8 cellular contexts compared by ENCODE assay signal in the genomic region with DNA sequence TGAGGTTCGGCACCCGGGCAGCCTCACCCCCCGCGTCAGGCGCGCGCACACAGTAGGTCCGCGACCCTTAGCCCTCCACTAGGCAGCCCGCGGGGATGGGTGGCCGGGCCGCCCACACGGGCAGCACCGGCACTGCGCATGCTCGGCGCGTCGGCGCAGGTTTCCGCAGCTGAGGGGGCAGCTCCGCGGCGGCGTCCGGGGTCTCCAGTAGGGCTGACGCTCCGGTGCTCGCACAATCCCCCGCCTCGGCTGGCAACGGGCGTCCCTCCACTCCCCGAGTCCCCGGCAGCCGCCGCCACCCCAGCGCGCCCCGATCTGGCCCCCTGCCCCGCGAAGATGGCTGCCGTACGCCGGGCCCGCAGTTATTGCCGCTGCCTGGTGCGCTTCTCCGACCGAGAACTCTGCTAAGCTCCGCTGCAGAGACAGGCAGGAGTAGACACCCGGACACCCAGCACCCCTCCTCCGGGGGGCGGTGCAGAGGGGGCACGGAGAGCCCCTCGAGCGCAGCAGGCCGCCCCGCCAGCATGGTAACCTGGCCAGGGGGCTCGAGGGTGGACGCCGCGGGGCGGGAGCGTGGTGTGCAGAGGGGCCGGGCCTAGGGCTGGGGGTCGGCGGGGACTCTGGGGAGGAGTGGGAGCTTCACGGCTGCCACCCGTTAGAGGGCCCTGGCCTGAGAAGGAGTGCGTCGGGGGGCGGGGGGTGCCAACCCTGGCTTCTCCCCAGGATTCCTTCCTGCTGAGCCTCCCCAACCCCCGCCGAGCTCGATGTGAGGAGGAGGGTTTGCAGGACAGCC. TPM values are rescaled to one million over a fixed set of nuclear protein-coding genes. Genes with fewer than 3 reads are reported as not detected.
A peak's percentile ranks its signal among the peaks of the same experiment; 100 is the strongest.
DNase-seq lines count a peak whose midpoint lies in the region; ATAC-seq and TF ChIP-seq lines count a peak whose summit lies in the region.

A gene (plus strand): TSS at position 139 of the 793 bp plus-strand sequence. CDS start 386 bp downstream, at position 525.

- H3K9ac ChIP-seq in OCI-LY1 (ENCODE audit: low read length) (peak within 1 kb of the TSS; percentile 73), neural cell (ENCODE audit: low read length) (peak within 1 kb of the TSS; percentile 75)

- TF ChIP-seq EP300 in neural cell (conservative IDR thresholded peaks at IDR 0.05; ENCODE audit: poor library complexity, severe bottlenecking): no peak
- no peak for TF ChIP-seq EP300 in stomach (IDR thresholded peaks at IDR 0.05)

- H2AFZ ChIP-seq in OCI-LY1 (ENCODE audit: low read length) (peak within 1 kb of the TSS; percentile 31), neural cell (ENCODE audit: low read depth, low read length) (peak within 1 kb of the TSS; percentile 68)

- ATAC-seq in HG03342 (IDR thresholded peaks at IDR 0.05; ENCODE audit: unreplicated experiment): peak; percentile 41
- ATAC-seq in activated T-cell treated with anti-CD3 and anti-CD28 coated beads, Interleukin-2, amount 50 U/mL, for 72 hours (replicated peaks in 1 of 2): peak; percentile 70 to 71

- no peaks in the 10 kb centered on the region for H3K27me3 Mint-ChIP-seq in activated T-cell treated with anti-CD3 and anti-CD28 coated beads, Interleukin-2, amount 50 U/mL, for 72 hours (ENCODE audit: low read depth)

- DNase-seq in activated T-cell treated with anti-CD3 and anti-CD28 coated beads, Interleukin-2, amount 50 U/mL, for 72 hours: peak; percentile 79 to 86
- no peak for DNase-seq in fibroblast of pulmonary artery (ENCODE audit: low read depth)
- DNase-seq in stomach: peak; percentile 51

- H3K4me1 Mint-ChIP-seq in activated T-cell treated with anti-CD3 and anti-CD28 coated beads, Interleukin-2, amount 50 U/mL, for 72 hours (ENCODE audit: low read depth): peaks cover 61% of the 10 kb centered on the region

- no peak for TF ChIP-seq RAD21 in neural cell (conservative IDR thresholded peaks at IDR 0.05)

- H3K79me2 ChIP-seq in OCI-LY1 (ENCODE audit: insufficient read depth, low read length): no peaks in the 10 kb centered on the region
- peaks cover 8% of the 10 kb centered on the region for H3K79me2 ChIP-seq in neural cell (replicated peaks; ENCODE audit: insufficient read depth, low read length)

- peak; percentile 71 for TF ChIP-seq POLR2A in GM19099 (IDR thresholded peaks at IDR 0.05; ENCODE audit: extremely low read depth, insufficient read length, low read depth)
- no peak for TF ChIP-seq POLR2A in stomach (IDR thresholded peaks at IDR 0.05)

- H4K20me1 ChIP-seq in OCI-LY1 (ENCODE audit: insufficient read depth, low read length) (no peaks in the 10 kb centered on the region), neural cell (ENCODE audit: insufficient read depth) (no peaks in the 10 kb centered on the region)

- peak within 1 kb of the TSS; percentile 90 to 100 for H3K4me3 Mint-ChIP-seq in activated T-cell treated with anti-CD3 and anti-CD28 coated beads, Interleukin-2, amount 50 U/mL, for 72 hours

- 0 to 1% (median 1%) methylated on average over 8 to 77 of the region's 77 CpGs for WGBS in stomach, 5 donors

- no peaks in the 10 kb centered on the region for H3K9me2 ChIP-seq in OCI-LY1 (ENCODE audit: low read depth, low read length)
- no peaks in the 10 kb centered on the region for H3K9me2 ChIP-seq in neural cell (ENCODE audit: insufficient read depth, low read length)

- no peak for TF ChIP-seq CTCF in C4-2B (conservative IDR thresholded peaks at IDR 0.05)
- no peak for TF ChIP-seq CTCF in OCI-LY1 (IDR thresholded peaks at IDR 0.05; ENCODE audit: low read length)
- TF ChIP-seq CTCF in fibroblast of pulmonary artery (IDR thresholded peaks at IDR 0.05; ENCODE audit: low read length, missing control alignments): no peak
- TF ChIP-seq CTCF in neural cell (IDR thresholded peaks at IDR 0.05; ENCODE audit: poor library complexity, severe bottlenecking): peak; percentile 4
- TF ChIP-seq CTCF in stomach (IDR thresholded peaks at IDR 0.05): no peak

- H3K9me3 Mint-ChIP-seq in activated T-cell treated with anti-CD3 and anti-CD28 coated beads, Interleukin-2, amount 50 U/mL, for 72 hours: no peaks in the 10 kb centered on the region

- H3K9me3 ChIP-seq in OCI-LY1 (ENCODE audit: low read length) (no peaks in the 10 kb centered on the region), neural cell (ENCODE audit: low read length) (no peaks in the 10 kb centered on the region), stomach (no peaks in the 10 kb centered on the region)

- H3K27ac ChIP-seq in C4-2B (peak within 1 kb of the TSS; percentile 95), OCI-LY1 (ENCODE audit: low read depth, low read length, poor library complexity, severe bottlenecking) (peak within 1 kb of the TSS; percentile 44), neural cell (ENCODE audit: low read length) (peak within 1 kb of the TSS; percentile 65), stomach (peak within 1 kb of the TSS; percentile 84 to 97 (median 92))

- intact Hi-C loops in stomach (cut with DNase I; ENCODE audit: low total_unique reads): no loop called here

- H3K36me3 ChIP-seq in OCI-LY1 (ENCODE audit: insufficient read depth, low read length) (no peaks in the 10 kb centered on the region), neural cell (ENCODE audit: insufficient read depth, low read length) (no peaks in the 10 kb centered on the region), stomach (no peaks in the 10 kb centered on the region)

- H3K27me3 ChIP-seq in OCI-LY1 (ENCODE audit: insufficient read depth, low read length) (no peaks in the 10 kb centered on the region), neural cell (ENCODE audit: insufficient read depth, low read depth, low read length) (peaks cover 3% of the 10 kb centered on the region), stomach (no peaks in the 10 kb centered on the region)

- H3K4me2 ChIP-seq in OCI-LY1 (ENCODE audit: low read length) (peak within 1 kb of the TSS; percentile 94), neural cell (ENCODE audit: low read length) (peak within 1 kb of the TSS; percentile 79)

- peak within 1 kb of the TSS; percentile 96 for H3K27ac Mint-ChIP-seq in activated T-cell treated with anti-CD3 and anti-CD28 coated beads, Interleukin-2, amount 50 U/mL, for 72 hours

- H3K4me3 ChIP-seq in OCI-LY1 (ENCODE audit: low read depth, low read length, poor library complexity, severe bottlenecking): peak within 1 kb of the TSS; percentile 84
- peak within 1 kb of the TSS; percentile 73 for H3K4me3 ChIP-seq in fibroblast of pulmonary artery (replicated peaks; ENCODE audit: low read depth, low read length)
- H3K4me3 ChIP-seq in neural cell (ENCODE audit: low read length): peak within 1 kb of the TSS; percentile 87
- H3K4me3 ChIP-seq in stomach: peak within 1 kb of the TSS; percentile 71 to 99 (median 98)

- H3K4me1 ChIP-seq in OCI-LY1 (ENCODE audit: insufficient read depth, low read length, severe bottlenecking): peaks cover 37% of the 10 kb centered on the region
- peaks cover 37 to 76% (median 49%) of the 10 kb centered on the region in 4 donors for H3K4me1 ChIP-seq in stomach

- no peaks in the 10 kb centered on the region for H3K36me3 Mint-ChIP-seq in activated T-cell treated with anti-CD3 and anti-CD28 coated beads, Interleukin-2, amount 50 U/mL, for 72 hours (ENCODE audit: insufficient read depth in 2 of 2)

- H3F3A ChIP-seq in OCI-LY1 (ENCODE audit: insufficient read depth, low read length) (no peaks in the 10 kb centered on the region), neural cell (ENCODE audit: insufficient read depth, low read length, poor library complexity, severe bottlenecking) (peaks cover 9% of the 10 kb centered on the region)

TF ChIP-seq in neural cell, 6 proteins besides CTCF, POLR2A, EP300 and RAD21:
- TF ChIP-seq POLR2AphosphoS5 (IDR thresholded peaks at IDR 0.05) (peak; percentile 44), EZH2 (IDR thresholded peaks at IDR 0.05; ENCODE audit: borderline replicate concordance, insufficient read depth, low read length, poor library complexity, severe bottlenecking) (no peak), MXI1 (conservative IDR thresholded peaks at IDR 0.05; ENCODE audit: poor library complexity, severe bottlenecking) (peak; percentile 74), SMC3 (conservative IDR thresholded peaks at IDR 0.05; ENCODE audit: poor library complexity) (no peak), TAF1 (IDR thresholded peaks at IDR 0.05; ENCODE audit: low read depth) (peak; percentile 38)
- TF ChIP-seq, protein P1, sequence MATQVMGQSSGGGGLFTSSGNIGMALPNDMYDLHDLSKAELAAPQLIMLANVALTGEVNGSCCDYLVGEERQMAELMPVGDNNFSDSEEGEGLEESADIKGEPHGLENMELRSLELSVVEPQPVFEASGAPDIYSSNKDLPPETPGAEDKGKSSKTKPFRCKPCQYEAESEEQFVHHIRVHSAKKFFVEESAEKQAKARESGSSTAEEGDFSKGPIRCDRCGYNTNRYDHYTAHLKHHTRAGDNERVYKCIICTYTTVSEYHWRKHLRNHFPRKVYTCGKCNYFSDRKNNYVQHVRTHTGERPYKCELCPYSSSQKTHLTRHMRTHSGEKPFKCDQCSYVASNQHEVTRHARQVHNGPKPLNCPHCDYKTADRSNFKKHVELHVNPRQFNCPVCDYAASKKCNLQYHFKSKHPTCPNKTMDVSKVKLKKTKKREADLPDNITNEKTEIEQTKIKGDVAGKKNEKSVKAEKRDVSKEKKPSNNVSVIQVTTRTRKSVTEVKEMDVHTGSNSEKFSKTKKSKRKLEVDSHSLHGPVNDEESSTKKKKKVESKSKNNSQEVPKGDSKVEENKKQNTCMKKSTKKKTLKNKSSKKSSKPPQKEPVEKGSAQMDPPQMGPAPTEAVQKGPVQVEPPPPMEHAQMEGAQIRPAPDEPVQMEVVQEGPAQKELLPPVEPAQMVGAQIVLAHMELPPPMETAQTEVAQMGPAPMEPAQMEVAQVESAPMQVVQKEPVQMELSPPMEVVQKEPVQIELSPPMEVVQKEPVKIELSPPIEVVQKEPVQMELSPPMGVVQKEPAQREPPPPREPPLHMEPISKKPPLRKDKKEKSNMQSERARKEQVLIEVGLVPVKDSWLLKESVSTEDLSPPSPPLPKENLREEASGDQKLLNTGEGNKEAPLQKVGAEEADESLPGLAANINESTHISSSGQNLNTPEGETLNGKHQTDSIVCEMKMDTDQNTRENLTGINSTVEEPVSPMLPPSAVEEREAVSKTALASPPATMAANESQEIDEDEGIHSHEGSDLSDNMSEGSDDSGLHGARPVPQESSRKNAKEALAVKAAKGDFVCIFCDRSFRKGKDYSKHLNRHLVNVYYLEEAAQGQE (IDR thresholded peaks at IDR 0.05; ENCODE audit: borderline replicate concordance): no peak

RNA-seq across cellular contexts. Expression of the gene that starts here (rescaled TPM):
- 100 to 1,000 TPM in 1 of 2 donors, 10 to 100 TPM in 1; 77.2 to 103 TPM for total RNA-seq in activated T-cell treated with anti-CD3 and anti-CD28 coated beads, Interleukin-2, amount 50 U/mL, for 72 hours
- polyA plus RNA-seq in neural cell (92.2 and 108 TPM in 2 replicates), stomach (10 to 100 TPM; 33.9 to 45.4 (median 42.2) TPM)
- polyA minus RNA-seq in neural cell: 40.2 and 46.7 TPM in 2 replicates
- total RNA-seq in stomach: 100 to 1,000 TPM in 1 of 5 donors, 10 to 100 TPM in 4; 53.1 to 119 (median 67.1) TPM

Comparison
In these comparisons a context has a peak if more than half of its experiments do, and no peak if none do; other contexts are left out.
1. H3K27ac ChIP-seq: peak in every context shown above with its lines; median percentile 95 in C4-2B; 92 in stomach; 65 in neural cell; 44 in OCI-LY1.